8 cellular contexts compared by ENCODE assay signal in genomic region chr22:24289138-24289537, GRCh38. TPM values are rescaled to one million over a fixed set of nuclear protein-coding genes. Genes with fewer than 3 reads are reported as not detected.
DNase-seq lines count a peak whose midpoint lies in the region; ATAC-seq and TF ChIP-seq lines count a peak whose summit lies in the region.

No MANE protein-coding gene starts in this region.

- no peaks in the 10 kb centered on the region for H3K9me3 Mint-ChIP-seq in osteocyte (ENCODE audit: unreplicated experiment)
- H3K9me3 Mint-ChIP-seq in effector memory CD8-positive, alpha-beta T cell, result no peaks in the 10 kb centered on the region
- no peaks in the 10 kb centered on the region for H3K9me3 Mint-ChIP-seq in activated CD4-positive, alpha-beta memory T cell treated with anti-CD3 and anti-CD28 coated beads for 36 hours

- H3K9me3 ChIP-seq in RWPE2 (ENCODE audit: severe bottlenecking), result no peaks in the 10 kb centered on the region

- ATAC-seq in RWPE2 (ENCODE audit: low read depth), result peak; percentile 45; the same call in 2 of the 3 replicates
- ATAC-seq in HG03025 (IDR thresholded peaks at IDR 0.05; ENCODE audit: low FRiP score, unreplicated experiment), result no peak
- no peak for ATAC-seq in effector memory CD8-positive, alpha-beta T cell (replicated peaks)

- H3K4me1 Mint-ChIP-seq in osteocyte (ENCODE audit: unreplicated experiment), result peaks cover 75% of the 10 kb centered on the region
- peaks cover 18 to 32% of the 10 kb centered on the region in 2 donors for H3K4me1 Mint-ChIP-seq in effector memory CD8-positive, alpha-beta T cell (ENCODE audit: low read depth in 2 of 2)
- H3K4me1 Mint-ChIP-seq in activated CD4-positive, alpha-beta memory T cell treated with anti-CD3 and anti-CD28 coated beads for 36 hours (ENCODE audit: low read depth), result peaks cover 32% of the 10 kb centered on the region

- H3K4me1 ChIP-seq in RWPE2 (ENCODE audit: insufficient read depth, poor library complexity, severe bottlenecking), result peaks cover 9% of the 10 kb centered on the region

- H3K4me3 ChIP-seq in AG09309 (ENCODE audit: control insufficient read depth, low read depth, low read length), result no peak overlapping the region
- no peak overlapping the region for H3K4me3 ChIP-seq in RWPE2 (ENCODE audit: severe bottlenecking)
- no peak overlapping the region for H3K4me3 ChIP-seq in fibroblast of pulmonary artery (replicated peaks; ENCODE audit: low read depth, low read length)

- peaks cover 13% of the 10 kb centered on the region; the same call in 1 of the 2 replicates for H3K36me3 ChIP-seq in RWPE2 (ENCODE audit: low read depth)

- intact Hi-C loops in activated CD4-positive, alpha-beta memory T cell treated with anti-CD3 and anti-CD28 coated beads for 36 hours (cut with micrococcal nuclease), result no loop called here

- H3K36me3 Mint-ChIP-seq in osteocyte (ENCODE audit: unreplicated experiment), result peaks cover 2% of the 10 kb centered on the region
- peaks cover 2% of the 10 kb centered on the region for H3K36me3 Mint-ChIP-seq in effector memory CD8-positive, alpha-beta T cell (ENCODE audit: insufficient read depth)
- H3K36me3 Mint-ChIP-seq in activated CD4-positive, alpha-beta memory T cell treated with anti-CD3 and anti-CD28 coated beads for 36 hours, result peaks cover 3% of the 10 kb centered on the region

- peak; percentile 67 for DNase-seq in AG09309 (ENCODE audit: low read depth)
- no peak for DNase-seq in RWPE2 (ENCODE audit: low spot score)
- peak; percentile 84 for DNase-seq in fibroblast of pulmonary artery (ENCODE audit: low read depth)
- DNase-seq in osteocyte (ENCODE audit: extremely low spot score, unreplicated experiment), result no peak
- DNase-seq in AML-193 (lab: John Stamatoyannopoulos, UW), result no peak
- no peak for DNase-seq in effector memory CD8-positive, alpha-beta T cell
- DNase-seq in activated CD4-positive, alpha-beta memory T cell treated with anti-CD3 and anti-CD28 coated beads for 36 hours, result no peak

- POLR2A ChIA-PET in activated CD4-positive, alpha-beta memory T cell treated with anti-CD3 and anti-CD28 coated beads for 36 hours (lab: Charles Lee), result no interaction called here

- CTCF ChIA-PET in activated CD4-positive, alpha-beta memory T cell treated with anti-CD3 and anti-CD28 coated beads for 36 hours (lab: Charles Lee), result no interaction called here

- H3K4me3 Mint-ChIP-seq in osteocyte (ENCODE audit: unreplicated experiment), result peak overlapping the region; percentile 46
- H3K4me3 Mint-ChIP-seq in effector memory CD8-positive, alpha-beta T cell, result no peak overlapping the region
- H3K4me3 Mint-ChIP-seq in activated CD4-positive, alpha-beta memory T cell treated with anti-CD3 and anti-CD28 coated beads for 36 hours, result no peak overlapping the region

- H3K27ac ChIP-seq in RWPE2 (ENCODE audit: poor library complexity, severe bottlenecking), result peak overlapping the region; percentile 24

- H3K27me3 Mint-ChIP-seq in osteocyte (ENCODE audit: unreplicated experiment), result no peaks in the 10 kb centered on the region
- H3K27me3 Mint-ChIP-seq in effector memory CD8-positive, alpha-beta T cell, result no peaks in the 10 kb centered on the region
- no peaks in the 10 kb centered on the region for H3K27me3 Mint-ChIP-seq in activated CD4-positive, alpha-beta memory T cell treated with anti-CD3 and anti-CD28 coated beads for 36 hours

- no peaks in the 10 kb centered on the region for H3K27me3 ChIP-seq in RWPE2 (ENCODE audit: insufficient read depth, poor library complexity, severe bottlenecking)

- TF ChIP-seq CTCF in AG09309 (IDR thresholded peaks at IDR 0.05; ENCODE audit: control insufficient read depth, insufficient read depth, low read depth, low read length, missing control alignments) (no peak), RWPE2 (IDR thresholded peaks at IDR 0.05; ENCODE audit: poor library complexity, severe bottlenecking) (no peak), fibroblast of pulmonary artery (IDR thresholded peaks at IDR 0.05; ENCODE audit: low read length, missing control alignments) (no peak), osteocyte (IDR thresholded peaks at IDR 0.05) (no peak)

- H3K27ac Mint-ChIP-seq in osteocyte (ENCODE audit: unreplicated experiment), result peak overlapping the region; percentile 92
- peak overlapping the region in 1 of 2 donors; percentile 12 for H3K27ac Mint-ChIP-seq in effector memory CD8-positive, alpha-beta T cell
- no peak overlapping the region for H3K27ac Mint-ChIP-seq in activated CD4-positive, alpha-beta memory T cell treated with anti-CD3 and anti-CD28 coated beads for 36 hours

RNA-seq across cellular contexts. Expression of gene SPECC1L, which starts 18.5 kb away (rescaled TPM):
- 79.5 and 93.5 TPM in 2 replicates for total RNA-seq in osteocyte
- 10 to 100 TPM; 27.7 to 34.3 TPM for total RNA-seq in activated CD4-positive, alpha-beta memory T cell treated with anti-CD3 and anti-CD28 coated beads for 36 hours

RNA-seq across cellular contexts. Expression of gene GGT5, which starts 44.3 kb away (rescaled TPM):
- total RNA-seq in osteocyte, result 136 and 150 TPM in 2 replicates
- total RNA-seq in activated CD4-positive, alpha-beta memory T cell treated with anti-CD3 and anti-CD28 coated beads for 36 hours, result not detected

Comparison
In these comparisons a context has a peak if more than half of its experiments do, and no peak if none do; other contexts are left out.
1. DNase-seq: peak in AG09309 (single experiment) and fibroblast of pulmonary artery (single experiment); none in RWPE2 (single experiment), osteocyte (single experiment), AML-193 (0 of 2), effector memory CD8-positive, alpha-beta T cell (0 of 3) and activated CD4-positive, alpha-beta memory T cell treated with anti-CD3 and anti-CD28 coated beads for 36 hours (single experiment).
2. RNA of gene GGT5, which starts 44.3 kb away (total RNA-seq): 136 to 150 TPM in osteocyte; not detected in activated CD4-positive, alpha-beta memory T cell treated with anti-CD3 and anti-CD28 coated beads for 36 hours; every median in the first group is over 100 times any median in the second.